Comparison of ENCODE assay signal across 15 cellular contexts in genomic region chr2:134773372-134774073, GRCh38. TPM values are rescaled to one million over a fixed set of nuclear protein-coding genes. Genes with fewer than 3 reads are reported as not detected.
DNase-seq lines count a peak whose midpoint lies in the region; ATAC-seq, FAIRE-seq and TF ChIP-seq lines count a peak whose summit lies in the region.
"Had no signal": no experiment of that assay in that cellular context is flagged by ENCODE, and none has a peak within 500 bp of the region (broad histone marks: within the 10 kb centered on the region; RNA-seq: fewer than 3 reads in every experiment).

No MANE protein-coding gene starts in this region.

- H3K36me3 Mint-ChIP-seq in astrocyte (ENCODE audit: low read depth, unreplicated experiment) = no peaks in the 10 kb centered on the region
- H3K36me3 Mint-ChIP-seq: activated naive CD8-positive, alpha-beta T cell treated with anti-CD3 and anti-CD28 coated beads, Interleukin-2, amount 10 ng/mL, durations not matched to agents 7 days and 5 days had no signal

- H3K79me2 ChIP-seq in ACC112 (ENCODE audit: control insufficient read depth, insufficient read depth, low read length, unreplicated experiment) = no peaks in the 10 kb centered on the region
- H3K79me2 ChIP-seq in astrocyte (ENCODE audit: insufficient read depth, low read length) = no peaks in the 10 kb centered on the region

- H3K9me3 Mint-ChIP-seq in astrocyte (ENCODE audit: unreplicated experiment) = no peaks in the 10 kb centered on the region
- H3K9me3 Mint-ChIP-seq: activated naive CD8-positive, alpha-beta T cell treated with anti-CD3 and anti-CD28 coated beads, Interleukin-2, amount 10 ng/mL, durations not matched to agents 7 days and 5 days had no signal

- no peak overlapping the region for H3K4me3 Mint-ChIP-seq in astrocyte (ENCODE audit: unreplicated experiment)
- H3K4me3 Mint-ChIP-seq: activated naive CD8-positive, alpha-beta T cell treated with anti-CD3 and anti-CD28 coated beads, Interleukin-2, amount 10 ng/mL, durations not matched to agents 7 days and 5 days had no signal

- peaks cover 17% of the 10 kb centered on the region for H3K27me3 Mint-ChIP-seq in astrocyte (ENCODE audit: low read depth, unreplicated experiment)
- H3K27me3 Mint-ChIP-seq: activated naive CD8-positive, alpha-beta T cell treated with anti-CD3 and anti-CD28 coated beads, Interleukin-2, amount 10 ng/mL, durations not matched to agents 7 days and 5 days had no signal

- no peak for TF ChIP-seq CTCF in astrocyte (IDR thresholded peaks at IDR 0.05; ENCODE audit: insufficient read depth, low read depth, low read length)
- TF ChIP-seq CTCF in left lung (IDR thresholded peaks at IDR 0.05) = no peak

- peaks cover 10% of the 10 kb centered on the region; the same call in 1 of the 2 replicates for H3K27me3 ChIP-seq in ACC112 (ENCODE audit: insufficient read depth, low read length)
- H3K27me3 ChIP-seq in HUES64 (ENCODE audit: insufficient read depth, low read length) = no peaks in the 10 kb centered on the region
- H3K27me3 ChIP-seq in astrocyte (ENCODE audit: insufficient read depth, low read length) = no peaks in the 10 kb centered on the region
- no peaks in the 10 kb centered on the region for H3K27me3 ChIP-seq in left lung
- H3K27me3 ChIP-seq in aorta (ENCODE audit: control insufficient read depth in 1 of 2, insufficient read depth in 2 of 2, low read length in 1 of 2) = no peaks in the 10 kb centered on the region
- H3K27me3 ChIP-seq: dorsolateral prefrontal cortex, upper lobe of left lung had no signal

- intact Hi-C loops in left lung (cut with DNase I) (no loop called here), aorta (cut with DNase I) (no loop called here)

- 72% methylated on average over 8 of the region's 9 CpGs for WGBS in HUES64
- WGBS in aorta, 2 donors = 28 to 31% methylated on average over 9 of the region's 9 CpGs

- H3K9ac ChIP-seq in HUES64 (ENCODE audit: low read depth, low read length) (peak overlapping the region; percentile 23; the same call in 1 of the 2 replicates), astrocyte (ENCODE audit: low read length) (no peak overlapping the region)

- H3K4me3 ChIP-seq in ACC112 (ENCODE audit: low read depth, low read length) (peak overlapping the region; percentile 14; the same call in 1 of the 2 replicates), HUES64 (ENCODE audit: low read length) (no peak overlapping the region), astrocyte (ENCODE audit: insufficient read depth, low read depth, low read length) (no peak overlapping the region), left lung (no peak overlapping the region), aorta (ENCODE audit: low read length in 2 of 2) (no peak overlapping the region)
- H3K4me3 ChIP-seq: dorsolateral prefrontal cortex, lung, upper lobe of left lung had no signal

- no peak for TF ChIP-seq POLR2A in erythroblast (IDR thresholded peaks at IDR 0.05; ENCODE audit: low read length)

- DNase-seq in astrocyte (ENCODE audit: low read depth) (no peak), left lung (no peak), aorta (no peak), erythroblast (lab: John Stamatoyannopoulos, UW) (no peak)
- DNase-seq: activated naive CD8-positive, alpha-beta T cell treated with anti-CD3 and anti-CD28 coated beads, Interleukin-2, amount 10 ng/mL, durations not matched to agents 7 days and 5 days; NCI-H1694; T-helper 9 cell; upper lobe of left lung had no signal

- FAIRE-seq in astrocyte (lab: Jason Lieb, UNC) = no peak
- FAIRE-seq: GM18507 had no signal

- ATAC-seq in left lung (peak; percentile 30), HG03442 (IDR thresholded peaks at IDR 0.05; ENCODE audit: unreplicated experiment) (no peak), aorta (ENCODE audit: low FRiP score) (no peak), GM21367 (IDR thresholded peaks at IDR 0.05; ENCODE audit: unreplicated experiment) (no peak)

- peak overlapping the region; percentile 24; the same call in 1 of the 2 replicates for H3K27ac ChIP-seq in ACC112 (ENCODE audit: low read depth, low read length)
- no peak overlapping the region for H3K27ac ChIP-seq in HUES64 (ENCODE audit: low read depth, low read length)
- no peak overlapping the region for H3K27ac ChIP-seq in astrocyte (ENCODE audit: low read depth, low read length)
- H3K27ac ChIP-seq in left lung = no peak overlapping the region
- H3K27ac ChIP-seq in aorta (ENCODE audit: low read depth in 1 of 2, low read length in 2 of 2) = no peak overlapping the region
- H3K27ac ChIP-seq: upper lobe of left lung had no signal

- H4K20me1 ChIP-seq in astrocyte (ENCODE audit: insufficient read depth, low read length) = no peaks in the 10 kb centered on the region

- H2AFZ ChIP-seq in ACC112 (ENCODE audit: low read length, unreplicated experiment) = peak overlapping the region; percentile 27
- H2AFZ ChIP-seq in astrocyte (ENCODE audit: low read depth, low read length) = peak overlapping the region; percentile 9

- H3K4me1 Mint-ChIP-seq in astrocyte (ENCODE audit: low read depth, unreplicated experiment) = peaks cover 13% of the 10 kb centered on the region
- H3K4me1 Mint-ChIP-seq: activated naive CD8-positive, alpha-beta T cell treated with anti-CD3 and anti-CD28 coated beads, Interleukin-2, amount 10 ng/mL, durations not matched to agents 7 days and 5 days had no signal

- no peak overlapping the region for H3K27ac Mint-ChIP-seq in astrocyte (ENCODE audit: unreplicated experiment)
- H3K27ac Mint-ChIP-seq: activated naive CD8-positive, alpha-beta T cell treated with anti-CD3 and anti-CD28 coated beads, Interleukin-2, amount 10 ng/mL, durations not matched to agents 7 days and 5 days had no signal

- peaks cover 21% of the 10 kb centered on the region for H3K4me1 ChIP-seq in ACC112 (ENCODE audit: control insufficient read depth, insufficient read depth, low read length, unreplicated experiment)
- peaks cover 39% of the 10 kb centered on the region for H3K4me1 ChIP-seq in HUES64 (ENCODE audit: insufficient read depth, low read length)
- H3K4me1 ChIP-seq in astrocyte (ENCODE audit: insufficient read depth, low read length) = peaks cover 20% of the 10 kb centered on the region
- H3K4me1 ChIP-seq in left lung = no peaks in the 10 kb centered on the region
- H3K4me1 ChIP-seq in aorta (ENCODE audit: control insufficient read depth in 1 of 2, insufficient read depth in 2 of 2, low read length in 2 of 2) = no peaks in the 10 kb centered on the region

- H3K36me3 ChIP-seq in ACC112 (ENCODE audit: insufficient read depth, low read length) (no peaks in the 10 kb centered on the region), HUES64 (ENCODE audit: insufficient read depth, low read length) (no peaks in the 10 kb centered on the region), astrocyte (ENCODE audit: insufficient read depth, low read length) (no peaks in the 10 kb centered on the region), left lung (no peaks in the 10 kb centered on the region), aorta (ENCODE audit: control insufficient read depth in 1 of 2, insufficient read depth in 2 of 2, low read length in 1 of 2) (no peaks in the 10 kb centered on the region)
- H3K36me3 ChIP-seq: upper lobe of left lung had no signal

- H3K4me2 ChIP-seq in astrocyte (ENCODE audit: low read length) = peak overlapping the region; percentile 60

- H3K9me3 ChIP-seq in HUES64 (ENCODE audit: insufficient read depth, low read depth, low read length) (no peaks in the 10 kb centered on the region), astrocyte (ENCODE audit: insufficient read depth, low read depth, low read length) (no peaks in the 10 kb centered on the region), left lung (no peaks in the 10 kb centered on the region), aorta (ENCODE audit: control insufficient read depth, low read length) (no peaks in the 10 kb centered on the region)
- H3K9me3 ChIP-seq: upper lobe of left lung had no signal

RNA-seq across cellular contexts. Expression of gene TMEM163, which starts 54.7 kb away (rescaled TPM):
- polyA plus RNA-seq in HUES64 (2013, experiment 1 of 2) = 0.75 TPM
- 1.8 TPM for polyA plus RNA-seq in HUES64 (2013, experiment 2 of 2)
- total RNA-seq in astrocyte (0.12 and 0.18 TPM in 2 replicates), left lung (10 to 100 TPM; 23.2 to 48.4 TPM), aorta (under 1 TPM; 0.36 to 0.62 TPM)
- polyA plus RNA-seq in aorta = under 1 TPM in 1 of 2 donors, not detected in 1; 0.25 TPM

Comparison
In these comparisons a context has a peak if more than half of its experiments do, and no peak if none do; other contexts are left out.
1. RNA of gene TMEM163, which starts 54.7 kb away (total RNA-seq): 23.2 to 48.4 TPM in left lung; 0.36 to 0.62 TPM in aorta and 0.12 to 0.18 TPM in astrocyte; every median in the first group is over 10 times any median in the second.